ENCODE assay signal across 9 cellular contexts in the genomic region with DNA sequence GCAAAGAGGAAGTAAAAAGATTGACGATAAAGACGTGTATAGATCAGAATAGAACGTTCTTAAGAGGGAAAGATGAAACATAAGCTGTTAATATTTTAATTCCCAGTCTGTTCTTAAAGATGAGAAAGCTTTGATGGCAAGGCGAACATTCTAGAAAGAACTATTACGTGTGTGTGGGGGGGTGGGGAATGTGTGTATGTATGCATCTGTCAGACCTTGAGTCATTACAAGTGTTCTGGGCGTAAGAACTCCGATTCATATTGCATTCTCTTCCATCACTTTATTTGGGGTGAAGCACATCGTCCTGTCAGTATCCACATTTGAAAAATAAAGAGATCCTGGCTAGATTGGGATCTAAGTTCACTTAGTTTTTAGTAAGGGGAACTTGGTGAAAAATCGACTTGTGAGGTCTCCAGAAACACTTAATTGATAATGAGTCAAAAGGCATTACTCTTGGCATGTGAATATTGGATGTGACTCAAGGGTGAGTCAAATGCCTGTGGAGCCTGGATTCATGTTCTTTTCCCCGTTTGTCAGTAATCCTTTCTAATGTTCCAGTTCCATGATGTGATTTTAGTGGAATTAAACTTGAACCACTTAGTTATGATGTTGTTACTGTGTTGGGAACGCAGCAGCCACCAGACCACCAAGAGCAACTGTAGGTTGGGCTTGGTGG. TPM values are rescaled to one million over a fixed set of nuclear protein-coding genes. Genes with fewer than 3 reads are reported as not detected.
DNase-seq lines count a peak whose midpoint lies in the region; ATAC-seq lines count a peak whose summit lies in the region.
"Had no signal": no experiment of that assay in that cellular context is flagged by ENCODE, and none has a peak within 500 bp of the region (broad histone marks: within the 10 kb centered on the region; RNA-seq: fewer than 3 reads in every experiment).

No MANE protein-coding gene starts in this region.

- ATAC-seq in stimulated activated memory B cell treated with anti-CD40 and anti-IgM and Interleukin-4, amounts not matched to agents 10 μg/mL and 1 μg/mL and 100 μg/mL, for 72 hours: no peak
- ATAC-seq in GM21381 (IDR thresholded peaks at IDR 0.05; ENCODE audit: unreplicated experiment) (no peak), HG02852 (IDR thresholded peaks at IDR 0.05; ENCODE audit: unreplicated experiment) (no peak), GM18873 (IDR thresholded peaks at IDR 0.05; ENCODE audit: low FRiP score, unreplicated experiment) (no peak)

- H3K4me3 Mint-ChIP-seq in activated CD4-positive, alpha-beta T cell treated with anti-CD3 and anti-CD28 coated beads, Interleukin-2, amount 10 ng/mL, durations not matched to agents 7 days and 5 days: peak overlapping the region; percentile 62
- H3K4me3 Mint-ChIP-seq in stimulated activated memory B cell treated with anti-CD40 and anti-IgM and Interleukin-4, amounts not matched to agents 10 μg/mL and 1 μg/mL and 100 μg/mL, for 72 hours: peak overlapping the region; percentile 58
- H3K4me3 Mint-ChIP-seq: dendritic cell treated with granulocyte-macrophage colony-stimulating factor and Interleukin-4, amounts not matched to agents 40 ng/mL and 50 ng/mL, for 4 days had no signal

- H3K27me3 Mint-ChIP-seq in activated CD4-positive, alpha-beta T cell treated with anti-CD3 and anti-CD28 coated beads, Interleukin-2, amount 10 ng/mL, durations not matched to agents 7 days and 5 days: no peaks in the 10 kb centered on the region
- H3K27me3 Mint-ChIP-seq in stimulated activated memory B cell treated with anti-CD40 and anti-IgM and Interleukin-4, amounts not matched to agents 10 μg/mL and 1 μg/mL and 100 μg/mL, for 72 hours: no peaks in the 10 kb centered on the region
- H3K27me3 Mint-ChIP-seq: dendritic cell treated with granulocyte-macrophage colony-stimulating factor and Interleukin-4, amounts not matched to agents 40 ng/mL and 50 ng/mL, for 4 days had no signal

- H3K27ac Mint-ChIP-seq in activated CD4-positive, alpha-beta T cell treated with anti-CD3 and anti-CD28 coated beads, Interleukin-2, amount 10 ng/mL, durations not matched to agents 7 days and 5 days: no peak overlapping the region
- peak overlapping the region; percentile 63 for H3K27ac Mint-ChIP-seq in stimulated activated memory B cell treated with anti-CD40 and anti-IgM and Interleukin-4, amounts not matched to agents 10 μg/mL and 1 μg/mL and 100 μg/mL, for 72 hours
- H3K27ac Mint-ChIP-seq: dendritic cell treated with granulocyte-macrophage colony-stimulating factor and Interleukin-4, amounts not matched to agents 40 ng/mL and 50 ng/mL, for 4 days had no signal

- POLR2A ChIA-PET in activated CD4-positive, alpha-beta T cell treated with anti-CD3 and anti-CD28 coated beads, Interleukin-2, amount 10 ng/mL, durations not matched to agents 7 days and 5 days (lab: Charles Lee): no interaction called here

- no peak for DNase-seq in activated CD4-positive, alpha-beta T cell treated with anti-CD3 and anti-CD28 coated beads, Interleukin-2, amount 10 ng/mL, durations not matched to agents 7 days and 5 days
- no peak for DNase-seq in activated CD4-positive, alpha-beta T cell treated with anti-CD3 and anti-CD28 coated beads, Interleukin-2, amount 50 U/mL, for 4 hours
- peak; percentile 0 to 46 for DNase-seq in SW 1271 (lab: John Stamatoyannopoulos, UW)
- peak; percentile 46 for DNase-seq in fibroblast of gingiva (ENCODE audit: low read depth)

- peaks cover 46% of the 10 kb centered on the region for H3K4me1 Mint-ChIP-seq in activated CD4-positive, alpha-beta T cell treated with anti-CD3 and anti-CD28 coated beads, Interleukin-2, amount 10 ng/mL, durations not matched to agents 7 days and 5 days
- H3K4me1 Mint-ChIP-seq in stimulated activated memory B cell treated with anti-CD40 and anti-IgM and Interleukin-4, amounts not matched to agents 10 μg/mL and 1 μg/mL and 100 μg/mL, for 72 hours: peaks cover 35% of the 10 kb centered on the region

- CTCF ChIA-PET in activated CD4-positive, alpha-beta T cell treated with anti-CD3 and anti-CD28 coated beads, Interleukin-2, amount 10 ng/mL, durations not matched to agents 7 days and 5 days (lab: Charles Lee): no interaction called here

- no peaks in the 10 kb centered on the region for H3K9me3 Mint-ChIP-seq in activated CD4-positive, alpha-beta T cell treated with anti-CD3 and anti-CD28 coated beads, Interleukin-2, amount 10 ng/mL, durations not matched to agents 7 days and 5 days
- no peaks in the 10 kb centered on the region for H3K9me3 Mint-ChIP-seq in stimulated activated memory B cell treated with anti-CD40 and anti-IgM and Interleukin-4, amounts not matched to agents 10 μg/mL and 1 μg/mL and 100 μg/mL, for 72 hours
- H3K9me3 Mint-ChIP-seq: dendritic cell treated with granulocyte-macrophage colony-stimulating factor and Interleukin-4, amounts not matched to agents 40 ng/mL and 50 ng/mL, for 4 days had no signal

- peaks cover 11% of the 10 kb centered on the region for H3K36me3 Mint-ChIP-seq in activated CD4-positive, alpha-beta T cell treated with anti-CD3 and anti-CD28 coated beads, Interleukin-2, amount 10 ng/mL, durations not matched to agents 7 days and 5 days (ENCODE audit: low read depth)
- peaks cover 6% of the 10 kb centered on the region for H3K36me3 Mint-ChIP-seq in stimulated activated memory B cell treated with anti-CD40 and anti-IgM and Interleukin-4, amounts not matched to agents 10 μg/mL and 1 μg/mL and 100 μg/mL, for 72 hours

RNA-seq across cellular contexts. Expression of a gene that starts 3.1 kb away (rescaled TPM):
- total RNA-seq in activated CD4-positive, alpha-beta T cell treated with anti-CD3 and anti-CD28 coated beads, Interleukin-2, amount 10 ng/mL, durations not matched to agents 7 days and 5 days: 10 to 100 TPM; 55.4 to 60.8 TPM

Comparison
In these comparisons a context has a peak if more than half of its experiments do, and no peak if none do; other contexts are left out.
1. DNase-seq: peak in SW 1271 (2 of 2) and fibroblast of gingiva (single experiment); none in activated CD4-positive, alpha-beta T cell treated with anti-CD3 and anti-CD28 coated beads, Interleukin-2, amount 10 ng/mL, durations not matched to agents 7 days and 5 days (single experiment) and activated CD4-positive, alpha-beta T cell treated with anti-CD3 and anti-CD28 coated beads, Interleukin-2, amount 50 U/mL, for 4 hours (0 of 2).